ENCODE assay signal across 23 cellular contexts in genomic region chr7:39583539-39583938, GRCh38.
"Had no signal": no experiment of that assay in that cellular context is flagged by ENCODE, and none has a peak within 500 bp of the region (broad histone marks: within the 10 kb centered on the region; RNA-seq: fewer than 3 reads in every experiment).

No MANE protein-coding gene starts in this region.

- H3K9me3 ChIP-seq: colonic mucosa, esophagus muscularis mucosa, left lung, prostate gland, right atrium auricular region, sigmoid colon, stomach, thyroid gland, vagina had no signal

- FAIRE-seq: endothelial cell of umbilical vein, kidney had no signal

- DNase-seq: colonic mucosa; effector CD8-positive, alpha-beta T cell; endodermal cell; foreskin melanocyte; kidney; left lung; mesenchymal stem cell; naive thymus-derived CD8-positive, alpha-beta T cell; nephron progenitor cell; sigmoid colon; stimulated activated CD4-positive, alpha-beta T cell treated with anti-CD3 and anti-CD28 coated beads, Interleukin-2, amount 100 ng/mL, for 24 hours; stimulated activated CD4-positive, alpha-beta T cell treated with anti-CD3 and anti-CD28 coated beads, Interleukin-4, amount 100 ng/mL, for 24 hours; stimulated activated naive CD4-positive, alpha-beta T cell treated with Interleukin-2 at 50 U/mL for 16 hours; stomach; thyroid gland; trophoblast cell had no signal

- H3K27ac Mint-ChIP-seq: dendritic cell treated with granulocyte-macrophage colony-stimulating factor and Interleukin-4, amounts not matched to agents 40 ng/mL and 50 ng/mL, for 4 days; endodermal cell; nephron progenitor cell; stimulated activated effector memory CD8-positive, alpha-beta T cell treated with anti-CD3 and anti-CD28 coated beads, Interleukin-12 subunit alpha, Interleukin-12 subunit beta, amount 100 ng/mL, for 72 hours had no signal

- H3K36me3 Mint-ChIP-seq: stimulated activated effector memory CD8-positive, alpha-beta T cell treated with anti-CD3 and anti-CD28 coated beads, Interleukin-12 subunit alpha, Interleukin-12 subunit beta, amount 100 ng/mL, for 72 hours had no signal

- ATAC-seq: left lung; naive thymus-derived CD8-positive, alpha-beta T cell; stimulated activated effector memory CD8-positive, alpha-beta T cell treated with anti-CD3 and anti-CD28 coated beads, Interleukin-12 subunit alpha, Interleukin-12 subunit beta, amount 100 ng/mL, for 72 hours had no signal

- H3K9me3 Mint-ChIP-seq: dendritic cell treated with granulocyte-macrophage colony-stimulating factor and Interleukin-4, amounts not matched to agents 40 ng/mL and 50 ng/mL, for 4 days; endodermal cell; naive thymus-derived CD8-positive, alpha-beta T cell; nephron progenitor cell; stimulated activated effector memory CD8-positive, alpha-beta T cell treated with anti-CD3 and anti-CD28 coated beads, Interleukin-12 subunit alpha, Interleukin-12 subunit beta, amount 100 ng/mL, for 72 hours had no signal

- H3K36me3 ChIP-seq: colonic mucosa, left lung, prostate gland, thyroid gland, vagina had no signal

- H3K4me3 Mint-ChIP-seq: dendritic cell treated with granulocyte-macrophage colony-stimulating factor and Interleukin-4, amounts not matched to agents 40 ng/mL and 50 ng/mL, for 4 days; endodermal cell; naive thymus-derived CD8-positive, alpha-beta T cell; nephron progenitor cell; stimulated activated effector memory CD8-positive, alpha-beta T cell treated with anti-CD3 and anti-CD28 coated beads, Interleukin-12 subunit alpha, Interleukin-12 subunit beta, amount 100 ng/mL, for 72 hours had no signal

- H3K27me3 Mint-ChIP-seq: dendritic cell treated with granulocyte-macrophage colony-stimulating factor and Interleukin-4, amounts not matched to agents 40 ng/mL and 50 ng/mL, for 4 days; naive thymus-derived CD8-positive, alpha-beta T cell had no signal

- H3K4me1 ChIP-seq: colonic mucosa, esophagus muscularis mucosa, prostate gland, right atrium auricular region, sigmoid colon, thyroid gland, vagina had no signal

- H3K4me3 ChIP-seq: colonic mucosa, esophagus muscularis mucosa, left lung, prostate gland, right atrium auricular region, sigmoid colon, stomach, thyroid gland, vagina had no signal

- H3K27ac ChIP-seq: colonic mucosa, esophagus muscularis mucosa, left lung, prostate gland, right atrium auricular region, sigmoid colon, stomach, thyroid gland, vagina had no signal

- H3K27me3 ChIP-seq: colonic mucosa, esophagus muscularis mucosa, left lung, right atrium auricular region, sigmoid colon, stomach, thyroid gland, vagina had no signal
